Comparison of ENCODE assay signal across 8 cellular contexts in genomic region chr2:195575879-195576391, GRCh38.
DNase-seq lines count a peak whose midpoint lies in the region; ATAC-seq and TF ChIP-seq lines count a peak whose summit lies in the region.

No MANE protein-coding gene starts in this region.

- no peak for TF ChIP-seq EP300 in neural cell (conservative IDR thresholded peaks at IDR 0.05; ENCODE audit: poor library complexity, severe bottlenecking)
- no peak for TF ChIP-seq EP300 in suprapubic skin (IDR thresholded peaks at IDR 0.05)

- H3K79me2 ChIP-seq in neural cell (replicated peaks; ENCODE audit: insufficient read depth, low read length), result no peaks in the 10 kb centered on the region

- peak; percentile 21 for TF ChIP-seq RAD21 in neural cell (conservative IDR thresholded peaks at IDR 0.05)

- H3K9ac ChIP-seq in BLaER1 (no peak overlapping the region), neural cell (ENCODE audit: low read length) (no peak overlapping the region)

- no peaks in the 10 kb centered on the region for H3K9me2 ChIP-seq in neural cell (ENCODE audit: insufficient read depth, low read length)

- no peaks in the 10 kb centered on the region for H3K27me3 ChIP-seq in BLaER1
- no peaks in the 10 kb centered on the region for H3K27me3 ChIP-seq in neural cell (ENCODE audit: insufficient read depth, low read depth, low read length)
- no peaks in the 10 kb centered on the region for H3K27me3 ChIP-seq in suprapubic skin

- H4K20me1 ChIP-seq in BLaER1 (no peaks in the 10 kb centered on the region), neural cell (ENCODE audit: insufficient read depth) (no peaks in the 10 kb centered on the region)

- H3F3A ChIP-seq in neural cell (ENCODE audit: insufficient read depth, low read length, poor library complexity, severe bottlenecking), result no peaks in the 10 kb centered on the region

- DNase-seq in NOMO-1 treated with DMSO at 0.1 percent for 48 hours (lab: John Stamatoyannopoulos, UW; ENCODE audit: unreplicated experiment) (peak; percentile 68), dermis microvascular lymphatic vessel endothelial cell (ENCODE audit: low read depth in 2 of 2) (peak; percentile 43 to 62), NCI-H2029 (lab: John Stamatoyannopoulos, UW) (no peak), suprapubic skin (ENCODE audit: low spot score in 2 of 2) (no peak)

- ATAC-seq in GM18520 (IDR thresholded peaks at IDR 0.05; ENCODE audit: unreplicated experiment) (peak; percentile 68), HG02981 (IDR thresholded peaks at IDR 0.05; ENCODE audit: unreplicated experiment) (peak; percentile 79)

- no peaks in the 10 kb centered on the region for H3K36me3 ChIP-seq in BLaER1
- H3K36me3 ChIP-seq in neural cell (ENCODE audit: insufficient read depth, low read length), result no peaks in the 10 kb centered on the region
- no peaks in the 10 kb centered on the region for H3K36me3 ChIP-seq in suprapubic skin

- WGBS in suprapubic skin, result 17% methylated on average over 4 of the region's 4 CpGs

- H3K9me3 ChIP-seq in BLaER1 (peaks cover 4% of the 10 kb centered on the region; the same call in 1 of the 2 replicates), neural cell (ENCODE audit: low read length) (no peaks in the 10 kb centered on the region), suprapubic skin (no peaks in the 10 kb centered on the region)

- no peak for TF ChIP-seq POLR2A in suprapubic skin (IDR thresholded peaks at IDR 0.05)

- no peak overlapping the region for H3K4me3 ChIP-seq in BLaER1
- H3K4me3 ChIP-seq in neural cell (ENCODE audit: low read length), result no peak overlapping the region
- no peak overlapping the region for H3K4me3 ChIP-seq in suprapubic skin

- H3K4me2 ChIP-seq in BLaER1 (peak overlapping the region; percentile 27; the same call in 1 of the 2 replicates), neural cell (ENCODE audit: low read length) (no peak overlapping the region)

- TF ChIP-seq CTCF in neural cell (IDR thresholded peaks at IDR 0.05; ENCODE audit: poor library complexity, severe bottlenecking), result peak; percentile 47
- no peak for TF ChIP-seq CTCF in suprapubic skin (IDR thresholded peaks at IDR 0.05)

- no peak overlapping the region for H2AFZ ChIP-seq in neural cell (ENCODE audit: low read depth, low read length)

- H3K27ac ChIP-seq in BLaER1 (no peak overlapping the region), neural cell (ENCODE audit: low read length) (no peak overlapping the region), suprapubic skin (no peak overlapping the region)

- H3K4me1 ChIP-seq in BLaER1 (peaks cover 35% of the 10 kb centered on the region), suprapubic skin (peaks cover 11% of the 10 kb centered on the region)

TF ChIP-seq in neural cell, 6 proteins besides CTCF, POLR2A, EP300 and RAD21:
- no peak for TF ChIP-seq MXI1 (conservative IDR thresholded peaks at IDR 0.05; ENCODE audit: poor library complexity, severe bottlenecking)
- no peak for TF ChIP-seq REST (IDR thresholded peaks at IDR 0.05; ENCODE audit: borderline replicate concordance)
- TF ChIP-seq TAF1 (IDR thresholded peaks at IDR 0.05; ENCODE audit: low read depth), result no peak
- TF ChIP-seq SMC3 (conservative IDR thresholded peaks at IDR 0.05; ENCODE audit: poor library complexity), result peak; percentile 43
- no peak for TF ChIP-seq EZH2 (IDR thresholded peaks at IDR 0.05; ENCODE audit: borderline replicate concordance, insufficient read depth, low read length, poor library complexity, severe bottlenecking)
- TF ChIP-seq POLR2AphosphoS5 (IDR thresholded peaks at IDR 0.05), result no peak

Comparison
In these comparisons a context has a peak if more than half of its experiments do, and no peak if none do; other contexts are left out.
1. DNase-seq: peak in NOMO-1 treated with DMSO at 0.1 percent for 48 hours (single experiment) and dermis microvascular lymphatic vessel endothelial cell (2 of 2); none in NCI-H2029 (single experiment) and suprapubic skin (0 of 2).